7 cellular contexts compared by ENCODE assay signal in genomic region chr6:36848658-36849441, GRCh38. TPM values are rescaled to one million over a fixed set of nuclear protein-coding genes. Genes with fewer than 3 reads are reported as not detected.
DNase-seq lines count a peak whose midpoint lies in the region; ATAC-seq and TF ChIP-seq lines count a peak whose summit lies in the region.

No MANE protein-coding gene starts in this region.

- intact Hi-C loops in body of pancreas (cut with DNase I), result no loop called here

- H3K4me3 ChIP-seq in body of pancreas (no peak overlapping the region), thoracic aorta (peak overlapping the region; percentile 33)

- peak overlapping the region in 3 of 4 donors; percentile 1 to 52 (median 43) for H3K27ac ChIP-seq in body of pancreas
- H3K27ac ChIP-seq in thoracic aorta, result no peak overlapping the region

- TF ChIP-seq POLR2A in body of pancreas (IDR thresholded peaks at IDR 0.05), result no peak

- H3K27me3 ChIP-seq in body of pancreas (no peaks in the 10 kb centered on the region), thoracic aorta (replicated peaks; ENCODE audit: insufficient read depth) (no peaks in the 10 kb centered on the region)

- H3K9me3 ChIP-seq in body of pancreas (no peaks in the 10 kb centered on the region), thoracic aorta (no peaks in the 10 kb centered on the region)

- 9 to 14% methylated on average over 25 to 26 of the region's 26 CpGs for WGBS in body of pancreas, 2 donors

- peaks cover 16% of the 10 kb centered on the region for H3K4me1 ChIP-seq in body of pancreas
- peaks cover 6 to 24% of the 10 kb centered on the region in 2 donors for H3K4me1 ChIP-seq in thoracic aorta (ENCODE audit: control insufficient read depth in 1 of 2, low read depth in 2 of 2)

- ATAC-seq in body of pancreas, result peak; percentile 82
- no peak for ATAC-seq in thoracic aorta (ENCODE audit: insufficient number of reproducible peaks, low FRiP score, low read depth)

- TF ChIP-seq CTCF in body of pancreas (IDR thresholded peaks at IDR 0.05) (no peak), thoracic aorta (IDR thresholded peaks at IDR 0.05) (no peak)

- peak; percentile 68 to 94 for DNase-seq in NCI-H187 (lab: John Stamatoyannopoulos, UW)
- DNase-seq in body of pancreas, result peak; percentile 71 to 86 (median 82)
- DNase-seq in kidney glomerular epithelial cell (lab: John Stamatoyannopoulos, UW), result peak; percentile 36
- no peak for DNase-seq in thoracic aorta (ENCODE audit: low spot score)
- no peak for DNase-seq in superior temporal gyrus (ENCODE audit: extremely low spot score)
- DNase-seq in dermis blood vessel endothelial cell, result no peak
- DNase-seq in GDM1 (lab: John Stamatoyannopoulos, UW), result no peak

- H3K36me3 ChIP-seq in body of pancreas (replicated peaks in 1 of 2; ENCODE audit: insufficient read depth in 1 of 2, low read depth in 2 of 2) (no peaks in the 10 kb centered on the region), thoracic aorta (no peaks in the 10 kb centered on the region)

RNA-seq across cellular contexts. Expression of gene CPNE5, which starts 9.6 kb away (rescaled TPM):
- total RNA-seq in body of pancreas (under 1 TPM in 1 of 2 donors, not detected in 1; 0.78 TPM), thoracic aorta (1 to 10 TPM in 1 of 2 donors, under 1 TPM in 1; 0.85 to 1.6 TPM), dermis blood vessel endothelial cell (12.9 and 14.0 TPM in 2 replicates)

RNA-seq across cellular contexts. Expression of gene PPIL1, which starts 25.8 kb away (rescaled TPM):
- 1 to 10 TPM; 5.9 to 6.5 TPM for total RNA-seq in body of pancreas
- 10 to 100 TPM; 12.0 to 12.9 TPM for total RNA-seq in thoracic aorta
- 21.3 and 26.9 TPM in 2 replicates for total RNA-seq in dermis blood vessel endothelial cell

RNA-seq across cellular contexts. Expression of gene C6orf89, which starts 36.9 kb away (rescaled TPM):
- total RNA-seq in body of pancreas, result 10 to 100 TPM; 16.5 to 25.7 TPM
- 10 to 100 TPM; 53.6 to 60.9 TPM for total RNA-seq in thoracic aorta
- total RNA-seq in dermis blood vessel endothelial cell, result 27.7 and 35.8 TPM in 2 replicates

Comparison
In these comparisons a context has a peak if more than half of its experiments do, and no peak if none do; other contexts are left out.
1. DNase-seq: peak in NCI-H187 (2 of 2), body of pancreas (4 of 4) and kidney glomerular epithelial cell (single experiment); none in thoracic aorta (single experiment), superior temporal gyrus (single experiment), dermis blood vessel endothelial cell (single experiment) and GDM1 (single experiment).
2. H3K27ac ChIP-seq: peak in body of pancreas (3 of 4); none in thoracic aorta (0 of 2).